ENCODE assay signal across 17 cellular contexts in the genomic region with DNA sequence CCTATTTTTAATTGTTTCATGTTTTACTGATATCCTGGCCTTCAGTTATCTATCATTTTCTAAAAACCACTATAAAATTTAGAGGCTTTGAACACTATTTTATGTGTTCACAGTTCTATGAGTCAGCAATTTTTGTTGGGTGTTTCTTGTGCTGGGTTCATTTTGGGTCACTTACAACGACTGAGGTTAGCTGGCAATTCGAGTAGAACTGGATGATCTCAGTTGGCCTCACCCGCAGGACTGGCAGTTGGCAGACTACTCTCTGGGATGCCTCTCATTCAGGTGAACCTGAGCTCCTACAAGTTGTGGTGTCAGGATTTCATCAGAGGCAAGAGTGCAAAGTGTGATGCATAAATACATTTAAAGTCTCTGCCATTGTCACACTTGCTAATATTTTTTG.
A peak's percentile ranks its signal among the peaks of the same experiment; 100 is the strongest.
DNase-seq lines count a peak whose midpoint lies in the region; ATAC-seq and TF ChIP-seq lines count a peak whose summit lies in the region.
"Had no signal": no experiment of that assay in that cellular context is flagged by ENCODE, and none has a peak within 500 bp of the region (broad histone marks: within the 10 kb centered on the region; RNA-seq: fewer than 3 reads in every experiment).

No MANE protein-coding gene starts in this region.

- no peak for ATAC-seq in HG03175 (IDR thresholded peaks at IDR 0.05; ENCODE audit: unreplicated experiment)
- ATAC-seq in GM21528 (IDR thresholded peaks at IDR 0.05; ENCODE audit: low FRiP score, unreplicated experiment): no peak
- ATAC-seq: SK-N-SH treated with all-trans-retinoic acid at 6 μM for 48 hours had no signal

- H2BK15ac ChIP-seq in mesenchymal stem cell (ENCODE audit: low read depth, poor library complexity, severe bottlenecking): no peak overlapping the region

- no peak overlapping the region for H2AFZ ChIP-seq in mesenchymal stem cell (ENCODE audit: low read depth, low read length)

- H3K18ac ChIP-seq in mesenchymal stem cell (ENCODE audit: low read depth in 1 of 2, low read length in 2 of 2): peak overlapping the region; percentile 33 to 83

- no peaks in the 10 kb centered on the region for H3K9me3 ChIP-seq in mesenchymal stem cell (ENCODE audit: control insufficient read depth, low read length)
- H3K9me3 ChIP-seq: uterus had no signal

- H4K8ac ChIP-seq in mesenchymal stem cell (ENCODE audit: low read length): no peak overlapping the region

- H2BK120ac ChIP-seq in mesenchymal stem cell (ENCODE audit: low read depth, low read length): no peak overlapping the region

- no peak overlapping the region for H3K23ac ChIP-seq in mesenchymal stem cell (ENCODE audit: low read length in 2 of 2)

- peak overlapping the region in 1 of 2 experiments; percentile 83 for H3K4ac ChIP-seq in mesenchymal stem cell (ENCODE audit: low read depth in 1 of 2, low read length in 2 of 2)

- peak overlapping the region; percentile 49 for H2AK5ac ChIP-seq in mesenchymal stem cell (ENCODE audit: low read length, severe bottlenecking)

- WGBS in mesenchymal stem cell: 81% methylated on average over 3 of the region's 3 CpGs

- TF ChIP-seq CTCF in epithelial cell of esophagus (IDR thresholded peaks at IDR 0.05; ENCODE audit: insufficient read depth, low read depth, low read length, missing control alignments): no peak

- H3K27me3 ChIP-seq in mesenchymal stem cell (ENCODE audit: control insufficient read depth in 1 of 2, insufficient read depth in 1 of 2, low read length in 2 of 2): no peaks in the 10 kb centered on the region
- H3K27me3 ChIP-seq: uterus had no signal

- H3K79me1 ChIP-seq in mesenchymal stem cell (replicated peaks; ENCODE audit: low read length, poor library complexity, severe bottlenecking): no peaks in the 10 kb centered on the region

- peak overlapping the region; percentile 50 for H3K9ac ChIP-seq in mesenchymal stem cell (ENCODE audit: low read length)

- H4K91ac ChIP-seq in mesenchymal stem cell (ENCODE audit: low read length): no peak overlapping the region

- H3K4me3 ChIP-seq in epithelial cell of esophagus (ENCODE audit: low read length) (no peak overlapping the region), mesenchymal stem cell (ENCODE audit: insufficient read depth in 1 of 2, low read depth in 1 of 2, low read length in 2 of 2) (no peak overlapping the region)
- H3K4me3 ChIP-seq: uterus had no signal

- no peak overlapping the region for H2BK5ac ChIP-seq in mesenchymal stem cell (ENCODE audit: low read depth, low read length, poor library complexity, severe bottlenecking)

- H3K36me3 ChIP-seq in mesenchymal stem cell (ENCODE audit: control insufficient read depth in 1 of 2, insufficient read depth in 2 of 2, low read depth in 1 of 2, low read length in 2 of 2): no peaks in the 10 kb centered on the region
- H3K36me3 ChIP-seq: uterus had no signal

- H2BK12ac ChIP-seq in mesenchymal stem cell (ENCODE audit: low read length in 2 of 2): peak overlapping the region; percentile 6 to 84

- no peaks in the 10 kb centered on the region for H3K4me1 ChIP-seq in mesenchymal stem cell (ENCODE audit: control insufficient read depth, insufficient read depth, low read depth, low read length)
- H3K4me1 ChIP-seq: uterus had no signal

- DNase-seq in EH (ENCODE audit: low read depth) (peak; percentile 56), NCI-H226 (peak; percentile 38), epithelial cell of esophagus (ENCODE audit: low read depth) (peak; percentile 88), mesenchymal stem cell (no peak), cerebellum (ENCODE audit: low spot score) (no peak)
- no peak for DNase-seq in activated CD4-positive, alpha-beta T cell treated with anti-CD3 and anti-CD28 coated beads for 4 hours
- DNase-seq: activated naive CD4-positive, alpha-beta T cell treated with anti-CD3 and anti-CD28 coated beads for 36 hours; cerebellar nuclear complex; DND-41; Kasumi-1; NCI-H2029; retina; stimulated activated CD4-positive, alpha-beta T cell treated with anti-CD3 and anti-CD28 coated beads, Interleukin-4, amount 100 ng/mL, for 1 hour; uterus had no signal

- H3K27ac ChIP-seq in mesenchymal stem cell (ENCODE audit: low read length, poor library complexity, severe bottlenecking): no peak overlapping the region
- H3K27ac ChIP-seq: uterus had no signal

- no peak overlapping the region for H3K14ac ChIP-seq in mesenchymal stem cell (ENCODE audit: low read length in 2 of 2)

- H3K4me2 ChIP-seq in mesenchymal stem cell (ENCODE audit: low read length, poor library complexity, severe bottlenecking): no peak overlapping the region

Comparison
In these comparisons a context has a peak if more than half of its experiments do, and no peak if none do; other contexts are left out.
1. DNase-seq: peak in EH (single experiment), NCI-H226 (single experiment) and epithelial cell of esophagus (single experiment); none in mesenchymal stem cell (single experiment), activated CD4-positive, alpha-beta T cell treated with anti-CD3 and anti-CD28 coated beads for 4 hours (0 of 2) and cerebellum (single experiment).